In genomic region chr1:96934282-96934681, GRCh38 we compare ENCODE assay signal across 24 cellular contexts.
DNase-seq lines count a peak whose midpoint lies in the region; ATAC-seq and TF ChIP-seq lines count a peak whose summit lies in the region.
"Had no signal": no experiment of that assay in that cellular context is flagged by ENCODE, and none has a peak within 500 bp of the region (broad histone marks: within the 10 kb centered on the region; RNA-seq: fewer than 3 reads in every experiment).

No MANE protein-coding gene starts in this region.

- H2AFZ ChIP-seq in GM23338, result peak overlapping the region; percentile 40; the same call in 1 of the 2 replicates
- no peak overlapping the region for H2AFZ ChIP-seq in hepatocyte

- TF ChIP-seq CTCF in GM23338 (conservative IDR thresholded peaks at IDR 0.05; ENCODE audit: low read depth in 2 of 2), result no peak
- TF ChIP-seq CTCF in WTC11 (IDR thresholded peaks at IDR 0.05), result no peak
- no peak for TF ChIP-seq CTCF in hepatocyte (IDR thresholded peaks at IDR 0.05; ENCODE audit: poor library complexity)

- H3K9me3 ChIP-seq in hepatocyte (ENCODE audit: low read depth), result no peaks in the 10 kb centered on the region
- H3K9me3 ChIP-seq: A549, HAP-1, SK-N-SH had no signal

- peaks cover 7% of the 10 kb centered on the region; the same call in 2 of the 3 replicates for H3K4me1 Mint-ChIP-seq in GM23338
- H3K4me1 Mint-ChIP-seq in WTC11, result peaks cover 3% of the 10 kb centered on the region
- H3K4me1 Mint-ChIP-seq: B cell, CD14-positive monocyte had no signal

- H4K20me1 ChIP-seq in GM23338 (replicated peaks; ENCODE audit: insufficient read depth) (no peaks in the 10 kb centered on the region), hepatocyte (ENCODE audit: insufficient read depth, poor library complexity, severe bottlenecking) (no peaks in the 10 kb centered on the region)

- H3K27me3 Mint-ChIP-seq in GM23338 (ENCODE audit: insufficient read depth, low read depth, poor library complexity), result no peaks in the 10 kb centered on the region
- H3K27me3 Mint-ChIP-seq in WTC11 (ENCODE audit: low read depth), result no peaks in the 10 kb centered on the region
- H3K27me3 Mint-ChIP-seq: B cell had no signal

- POLR2A ChIA-PET in WTC11 (lab: Charles Lee), result no interaction called here

- DNase-seq in GM23338 (ENCODE audit: low spot score), result peak; percentile 39
- no peak for DNase-seq in WTC11 (ENCODE audit: low spot score)
- peak; percentile 5 for DNase-seq in hepatocyte (ENCODE audit: low spot score)
- no peak for DNase-seq in NCI-H1436 treated with DMSO at 0.1 percent for 48 hours (lab: John Stamatoyannopoulos, UW)
- DNase-seq in KG1 (lab: John Stamatoyannopoulos, UW), result no peak
- no peak for DNase-seq in stimulated activated CD4-positive, alpha-beta T cell treated with anti-CD3 and anti-CD28 coated beads, Interleukin-1b, Interleukin-23, amount 100 ng/mL, for 48 hours
- DNase-seq: EL, MV-4-11, NCI-H1105 treated with DMSO at 0.1 percent for 48 hours, NCI-H1694, NCI-H2081, NCI-H2171, NCI-H345, NCI-H69, SIG-M5, SK-N-SH had no signal

- H3F3A ChIP-seq in GM23338 (replicated peaks; ENCODE audit: low read depth), result no peaks in the 10 kb centered on the region

- H3K4me3 Mint-ChIP-seq in GM23338 (no peak overlapping the region), WTC11 (no peak overlapping the region)
- H3K4me3 Mint-ChIP-seq: B cell, CD14-positive monocyte had no signal

- H3K36me3 Mint-ChIP-seq in GM23338 (ENCODE audit: low read depth) (no peaks in the 10 kb centered on the region), WTC11 (no peaks in the 10 kb centered on the region)
- H3K36me3 Mint-ChIP-seq: CD14-positive monocyte had no signal

- H3K27ac ChIP-seq in GM23338 (ENCODE audit: low read depth) (no peak overlapping the region), hepatocyte (peak overlapping the region; percentile 15), rectal smooth muscle tissue (ENCODE audit: low read depth, low read length) (peak overlapping the region; percentile 48)
- H3K27ac ChIP-seq: A549, KMS-11 had no signal

- peaks cover 7% of the 10 kb centered on the region; the same call in 1 of the 2 replicates for H3K9me2 ChIP-seq in GM23338 (ENCODE audit: insufficient read depth)
- H3K9me2 ChIP-seq in hepatocyte (replicated peaks; ENCODE audit: insufficient read depth), result no peaks in the 10 kb centered on the region
- H3K9me2 ChIP-seq: SK-N-SH had no signal

- ATAC-seq in GM23338, result peak; percentile 64
- peak; percentile 78 for ATAC-seq in WTC11
- ATAC-seq in HG03432 (IDR thresholded peaks at IDR 0.05; ENCODE audit: unreplicated experiment), result no peak
- ATAC-seq: A549, Panc1 had no signal

- no peaks in the 10 kb centered on the region for H3K9me3 Mint-ChIP-seq in GM23338
- no peaks in the 10 kb centered on the region for H3K9me3 Mint-ChIP-seq in WTC11

- H3K9ac ChIP-seq in rectal smooth muscle tissue (ENCODE audit: low read length), result no peak overlapping the region
- H3K9ac ChIP-seq: KMS-11, SK-N-SH had no signal

- 38% methylated on average over 3 of the region's 3 CpGs for WGBS in hepatocyte (ENCODE audit: low lambda C conversion rate, missing lambda C conversion rate)

- H3K4me2 ChIP-seq in GM23338 (no peak overlapping the region), hepatocyte (peak overlapping the region; percentile 44)
- H3K4me2 ChIP-seq: A549, KMS-11, SK-N-SH had no signal

- H3K27me3 ChIP-seq in GM23338 (ENCODE audit: insufficient read depth) (no peaks in the 10 kb centered on the region), hepatocyte (no peaks in the 10 kb centered on the region), rectal smooth muscle tissue (ENCODE audit: control insufficient read depth, insufficient read depth, low read length) (no peaks in the 10 kb centered on the region)

- H3K4me3 ChIP-seq in GM23338 (no peak overlapping the region), hepatocyte (no peak overlapping the region), rectal smooth muscle tissue (ENCODE audit: low read length) (no peak overlapping the region)
- H3K4me3 ChIP-seq: A549, HAP-1 had no signal

- no peak overlapping the region for H3K27ac Mint-ChIP-seq in GM23338
- H3K27ac Mint-ChIP-seq in WTC11, result no peak overlapping the region; the same call in 1 of the 2 replicates
- H3K27ac Mint-ChIP-seq: B cell, CD14-positive monocyte had no signal

- H3K4me1 ChIP-seq in GM23338 (ENCODE audit: insufficient read depth), result no peaks in the 10 kb centered on the region
- peaks cover 4% of the 10 kb centered on the region for H3K4me1 ChIP-seq in hepatocyte (ENCODE audit: insufficient read depth)
- H3K4me1 ChIP-seq in rectal smooth muscle tissue (ENCODE audit: control insufficient read depth, insufficient read depth, low read length), result peaks cover 13% of the 10 kb centered on the region
- H3K4me1 ChIP-seq: A549, HAP-1 had no signal

- H3K36me3 ChIP-seq in GM23338 (ENCODE audit: insufficient read depth) (no peaks in the 10 kb centered on the region), hepatocyte (replicated peaks; ENCODE audit: insufficient read depth, low read depth) (no peaks in the 10 kb centered on the region), rectal smooth muscle tissue (ENCODE audit: control insufficient read depth, insufficient read depth, low read length) (no peaks in the 10 kb centered on the region)
- H3K36me3 ChIP-seq: HAP-1 had no signal

- no peaks in the 10 kb centered on the region for H3K79me2 ChIP-seq in GM23338 (replicated peaks; ENCODE audit: insufficient read depth)
- H3K79me2 ChIP-seq in hepatocyte, result no peaks in the 10 kb centered on the region

- CTCF ChIA-PET in WTC11 (lab: Charles Lee), result no interaction called here

TF ChIP-seq in GM23338, 12 proteins besides CTCF, POLR2A, EP300 and RAD21 (continues in another document):
- TF ChIP-seq STAT1 (IDR thresholded peaks at IDR 0.05; ENCODE audit: unreplicated experiment) (no peak), JUNB (IDR thresholded peaks at IDR 0.05; ENCODE audit: unreplicated experiment) (no peak)

TF ChIP-seq in WTC11, 78 proteins besides CTCF, POLR2A, EP300 and RAD21:
- TF ChIP-seq, protein P1, sequence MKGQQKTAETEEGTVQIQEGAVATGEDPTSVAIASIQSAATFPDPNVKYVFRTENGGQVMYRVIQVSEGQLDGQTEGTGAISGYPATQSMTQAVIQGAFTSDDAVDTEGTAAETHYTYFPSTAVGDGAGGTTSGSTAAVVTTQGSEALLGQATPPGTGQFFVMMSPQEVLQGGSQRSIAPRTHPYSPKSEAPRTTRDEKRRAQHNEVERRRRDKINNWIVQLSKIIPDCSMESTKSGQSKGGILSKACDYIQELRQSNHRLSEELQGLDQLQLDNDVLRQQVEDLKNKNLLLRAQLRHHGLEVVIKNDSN (CRISPR knock-in tag; IDR thresholded peaks at IDR 0.05), result no peak
- TF ChIP-seq, protein P2, sequence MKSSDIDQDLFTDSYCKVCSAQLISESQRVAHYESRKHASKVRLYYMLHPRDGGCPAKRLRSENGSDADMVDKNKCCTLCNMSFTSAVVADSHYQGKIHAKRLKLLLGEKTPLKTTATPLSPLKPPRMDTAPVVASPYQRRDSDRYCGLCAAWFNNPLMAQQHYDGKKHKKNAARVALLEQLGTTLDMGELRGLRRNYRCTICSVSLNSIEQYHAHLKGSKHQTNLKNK (CRISPR knock-in tag; IDR thresholded peaks at IDR 0.05), result no peak
- TF ChIP-seq HMGA2 (CRISPR knock-in tag; IDR thresholded peaks at IDR 0.05) (no peak), ZNF121 (CRISPR knock-in tag; IDR thresholded peaks at IDR 0.05) (no peak), SP1 (CRISPR knock-in tag; conservative IDR thresholded peaks at IDR 0.05) (no peak)
- TF ChIP-seq, protein P3, sequence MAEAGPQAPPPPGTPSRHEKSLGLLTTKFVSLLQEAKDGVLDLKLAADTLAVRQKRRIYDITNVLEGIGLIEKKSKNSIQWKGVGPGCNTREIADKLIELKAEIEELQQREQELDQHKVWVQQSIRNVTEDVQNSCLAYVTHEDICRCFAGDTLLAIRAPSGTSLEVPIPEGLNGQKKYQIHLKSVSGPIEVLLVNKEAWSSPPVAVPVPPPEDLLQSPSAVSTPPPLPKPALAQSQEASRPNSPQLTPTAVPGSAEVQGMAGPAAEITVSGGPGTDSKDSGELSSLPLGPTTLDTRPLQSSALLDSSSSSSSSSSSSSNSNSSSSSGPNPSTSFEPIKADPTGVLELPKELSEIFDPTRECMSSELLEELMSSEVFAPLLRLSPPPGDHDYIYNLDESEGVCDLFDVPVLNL (CRISPR knock-in tag; IDR thresholded peaks at IDR 0.05; ENCODE audit: borderline replicate concordance, low read depth), result no peak

Comparison
In these comparisons a context has a peak if more than half of its experiments do, and no peak if none do; other contexts are left out.
1. DNase-seq: peak in GM23338 (single experiment) and hepatocyte (single experiment); none in WTC11 (single experiment), NCI-H1436 treated with DMSO at 0.1 percent for 48 hours (single experiment), KG1 (single experiment) and stimulated activated CD4-positive, alpha-beta T cell treated with anti-CD3 and anti-CD28 coated beads, Interleukin-1b, Interleukin-23, amount 100 ng/mL, for 48 hours (single experiment).